7 cellular contexts compared by ENCODE assay signal in the genomic region with DNA sequence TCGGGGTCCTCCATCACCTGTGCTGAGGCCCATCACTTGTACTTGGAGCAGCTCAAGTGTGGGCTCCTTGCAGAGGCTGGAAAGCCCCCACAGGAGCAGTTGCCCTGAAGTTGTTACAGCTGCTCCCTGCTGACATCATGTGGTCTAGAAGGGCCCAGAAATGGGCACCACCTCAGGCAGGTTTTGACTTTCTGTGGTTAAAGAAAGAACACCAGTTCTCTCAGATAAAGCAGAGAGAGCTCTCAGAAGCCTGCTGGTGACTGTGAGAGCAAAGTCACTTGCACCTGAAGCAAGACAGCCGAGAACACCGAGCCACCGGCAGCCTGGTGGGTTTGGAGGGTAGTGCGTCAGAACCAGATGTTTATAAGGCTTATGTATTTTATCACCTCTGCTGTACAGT.
DNase-seq lines count a peak whose midpoint lies in the region; ATAC-seq and TF ChIP-seq lines count a peak whose summit lies in the region.

No MANE protein-coding gene starts in this region.

- no peaks in the 10 kb centered on the region for H3K27me3 Mint-ChIP-seq in activated CD8-positive, alpha-beta T cell treated with anti-CD3 and anti-CD28 coated beads for 36 hours
- H3K27me3 Mint-ChIP-seq in mesothelial cell of epicardium (ENCODE audit: low read depth), result no peaks in the 10 kb centered on the region

- ATAC-seq in GM19452 (IDR thresholded peaks at IDR 0.05; ENCODE audit: unreplicated experiment), result peak; percentile 95
- ATAC-seq in HG03378 (IDR thresholded peaks at IDR 0.05; ENCODE audit: unreplicated experiment), result peak; percentile 88
- peak; percentile 96 for ATAC-seq in activated CD8-positive, alpha-beta T cell treated with anti-CD3 and anti-CD28 coated beads for 36 hours
- no peak for ATAC-seq in omental fat pad (ENCODE audit: low FRiP score)

- POLR2A ChIA-PET in activated CD8-positive, alpha-beta T cell treated with anti-CD3 and anti-CD28 coated beads for 36 hours (lab: Charles Lee), result interaction anchor here (0.6 to 3.7 kb wide), 7 partner anchors 14 to 94 kb away, joined by 3 to 16 read pairs (median 4); partner anchors contain the start of gene MVB12B

- peaks cover 46% of the 10 kb centered on the region for H3K4me1 Mint-ChIP-seq in activated CD8-positive, alpha-beta T cell treated with anti-CD3 and anti-CD28 coated beads for 36 hours (ENCODE audit: low read depth)
- H3K4me1 Mint-ChIP-seq in mesothelial cell of epicardium, result peaks cover 6% of the 10 kb centered on the region

- no peak overlapping the region for H3K27ac ChIP-seq in caudate nucleus (ENCODE audit: low read depth, low read length)

- H3K9me3 Mint-ChIP-seq in activated CD8-positive, alpha-beta T cell treated with anti-CD3 and anti-CD28 coated beads for 36 hours, result no peaks in the 10 kb centered on the region
- H3K9me3 Mint-ChIP-seq in mesothelial cell of epicardium, result no peaks in the 10 kb centered on the region

- H3K4me3 Mint-ChIP-seq in activated CD8-positive, alpha-beta T cell treated with anti-CD3 and anti-CD28 coated beads for 36 hours, result peak overlapping the region; percentile 22
- H3K4me3 Mint-ChIP-seq in mesothelial cell of epicardium, result no peak overlapping the region

- CTCF ChIA-PET in activated CD8-positive, alpha-beta T cell treated with anti-CD3 and anti-CD28 coated beads for 36 hours (lab: Charles Lee), result interaction anchor here (0.9 to 6.6 kb wide), 20 partner anchors 10 to 161 kb away, joined by 3 to 104 read pairs (median 6); partner anchors contain the start of gene MVB12B

- intact Hi-C loops in activated CD8-positive, alpha-beta T cell treated with anti-CD3 and anti-CD28 coated beads for 36 hours (cut with micrococcal nuclease), result loop anchor here (2.0 to 5.0 kb wide), 3 partner anchors 70 to 95 kb away; partner anchors contain the start of gene MVB12B

- peak; percentile 61 for TF ChIP-seq CTCF in activated CD8-positive, alpha-beta T cell treated with anti-CD3 and anti-CD28 coated beads for 36 hours (IDR thresholded peaks at IDR 0.05)
- peak; percentile 57 for TF ChIP-seq CTCF in mesothelial cell of epicardium (IDR thresholded peaks at IDR 0.05; ENCODE audit: unreplicated experiment)
- TF ChIP-seq CTCF in omental fat pad (IDR thresholded peaks at IDR 0.05), result no peak

- peaks cover 5% of the 10 kb centered on the region for H3K36me3 Mint-ChIP-seq in activated CD8-positive, alpha-beta T cell treated with anti-CD3 and anti-CD28 coated beads for 36 hours (ENCODE audit: low read depth)
- H3K36me3 Mint-ChIP-seq in mesothelial cell of epicardium, result peaks cover 30% of the 10 kb centered on the region

- H3K27ac Mint-ChIP-seq in activated CD8-positive, alpha-beta T cell treated with anti-CD3 and anti-CD28 coated beads for 36 hours, result peak overlapping the region; percentile 53
- no peak overlapping the region for H3K27ac Mint-ChIP-seq in mesothelial cell of epicardium

- peak; percentile 93 for DNase-seq in activated CD8-positive, alpha-beta T cell treated with anti-CD3 and anti-CD28 coated beads for 36 hours
- DNase-seq in mesothelial cell of epicardium (ENCODE audit: low spot score in 2 of 2, unreplicated experiment in 2 of 2) (no peak), C1 segment of cervical spinal cord (lab: John Stamatoyannopoulos, UW) (no peak), omental fat pad (ENCODE audit: low spot score) (no peak), caudate nucleus (lab: John Stamatoyannopoulos, UW) (no peak)

Comparison
In these comparisons a context has a peak if more than half of its experiments do, and no peak if none do; other contexts are left out.
1. CTCF ChIP-seq: peak in activated CD8-positive, alpha-beta T cell treated with anti-CD3 and anti-CD28 coated beads for 36 hours (single experiment) and mesothelial cell of epicardium (single experiment); none in omental fat pad (0 of 3).